Comparison of ENCODE assay signal across 8 cellular contexts in the genomic region with DNA sequence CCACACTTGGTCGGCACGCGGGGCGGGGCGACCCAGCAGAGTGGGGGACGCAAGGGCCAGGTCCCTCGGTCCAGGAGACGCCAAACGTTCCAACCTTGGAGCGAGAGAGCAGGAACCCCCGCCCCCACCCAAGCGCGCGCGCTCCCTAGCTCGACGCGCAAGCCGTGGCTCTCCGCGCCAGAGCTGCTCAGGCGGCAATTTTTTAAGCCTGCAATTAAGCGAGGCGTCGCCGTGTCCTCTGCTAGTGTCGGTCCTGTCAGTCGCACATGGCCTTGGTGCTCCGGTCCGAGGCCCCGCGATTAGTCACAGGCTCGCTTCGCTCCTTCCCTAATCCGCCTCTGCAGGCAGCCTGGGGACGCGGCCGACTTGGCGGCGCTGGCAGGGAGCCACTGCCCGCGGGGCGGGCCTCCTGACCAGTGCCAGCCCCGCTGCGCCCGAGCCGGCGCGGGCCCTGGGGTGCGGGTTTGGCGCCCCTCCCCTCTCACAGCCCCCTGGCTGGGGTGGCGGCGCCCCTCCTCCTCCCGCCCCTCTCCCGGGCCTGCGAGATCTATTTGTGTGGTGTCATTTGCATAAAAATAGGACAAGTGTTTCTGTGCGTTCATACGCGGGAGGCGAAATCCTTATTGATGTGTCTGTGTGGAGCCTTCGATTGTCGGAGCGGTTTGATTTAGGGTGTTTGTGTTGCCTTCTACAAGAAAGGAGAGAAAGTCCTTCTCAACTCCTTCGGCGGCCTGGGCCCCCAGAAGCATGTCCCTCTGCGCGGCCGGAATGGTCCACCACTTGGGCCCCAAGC. TPM values are rescaled to one million over a fixed set of nuclear protein-coding genes. Genes with fewer than 3 reads are reported as not detected.
DNase-seq lines count a peak whose midpoint lies in the region; ATAC-seq and TF ChIP-seq lines count a peak whose summit lies in the region.

No MANE protein-coding gene starts in this region.

- TF ChIP-seq EP300 in Ishikawa (IDR thresholded peaks at IDR 0.05; ENCODE audit: borderline replicate concordance) (peak; percentile 42; the same call in 1 of the 2 replicates), ovary (IDR thresholded peaks at IDR 0.05) (no peak)

- no peaks in the 10 kb centered on the region for H3K27me3 Mint-ChIP-seq in Caco-2 (ENCODE audit: insufficient read depth, unreplicated experiment)

- BruUV-seq in Caco-2 (replicated peaks; lab: Mats Ljungman, UMichigan), result TSS peak; percentile 75

- no peaks in the 10 kb centered on the region for H3K9me3 ChIP-seq in Caco-2
- peaks cover 31% of the 10 kb centered on the region for H3K9me3 ChIP-seq in WERI-Rb-1 (ENCODE audit: severe bottlenecking)
- no peaks in the 10 kb centered on the region for H3K9me3 ChIP-seq in ovary

- intact Hi-C loops in Caco-2 (cut with micrococcal nuclease; ENCODE audit: unreplicated experiment) (loop anchor here (2.0 to 10.0 kb wide), 2 partner anchors 39 to 367 kb away; no protein-coding TSS in a partner anchor), head of caudate nucleus (cut with DNase I) (loop anchor here (5.0 kb wide), 2 partner anchors 45 to 70 kb away; no protein-coding TSS in a partner anchor), ovary (cut with DNase I) (loop anchor here (5.0 to 10.0 kb wide), 3 partner anchors 40 to 157 kb away; no protein-coding TSS in a partner anchor)

- ATAC-seq in GM18907 (IDR thresholded peaks at IDR 0.05; ENCODE audit: unreplicated experiment) (no peak), HG03139 (IDR thresholded peaks at IDR 0.05; ENCODE audit: unreplicated experiment) (no peak)

- peak overlapping the region; percentile 97 for H3K27ac ChIP-seq in WERI-Rb-1
- peak overlapping the region in 1 of 2 donors; percentile 96 for H3K27ac ChIP-seq in ovary

- no peaks in the 10 kb centered on the region for H3K36me3 ChIP-seq in Caco-2 (ENCODE audit: control insufficient read depth, insufficient read depth, low read length)
- H3K36me3 ChIP-seq in WERI-Rb-1, result no peaks in the 10 kb centered on the region
- no peaks in the 10 kb centered on the region for H3K36me3 ChIP-seq in ovary

- WGBS in ovary, 3 donors, result 10 to 29% (median 12%) methylated on average over 64 to 68 of the region's 68 CpGs

- peak overlapping the region; percentile 76 for H3K4me3 Mint-ChIP-seq in Caco-2 (ENCODE audit: unreplicated experiment)

- peaks cover 6% of the 10 kb centered on the region for H3K4me1 Mint-ChIP-seq in Caco-2 (ENCODE audit: low read depth, unreplicated experiment)

- TF ChIP-seq RAD21 in Ishikawa (IDR thresholded peaks at IDR 0.05; ENCODE audit: low read depth), result 0 out of 2 replicates have a peak, but pooled peaks have one; percentile 8

- CTCF ChIA-PET in Caco-2 (lab: Charles Lee), result interaction anchor here (1.0 kb wide), 1 partner anchor 364 kb away, joined by 3 read pairs; no protein-coding TSS in a partner anchor

- no peak for TF ChIP-seq CTCF in Caco-2 (IDR thresholded peaks at IDR 0.05; ENCODE audit: insufficient read depth in 1 of 2, low read depth in 1 of 2, low read length in 1 of 2, severe bottlenecking in 1 of 2, unreplicated experiment in 1 of 2)
- no peak for TF ChIP-seq CTCF in WERI-Rb-1 (IDR thresholded peaks at IDR 0.05; ENCODE audit: low read depth, low read length)
- no peak for TF ChIP-seq CTCF in ovary (IDR thresholded peaks at IDR 0.05)

- POLR2A ChIA-PET in Caco-2 (lab: Charles Lee), result interaction anchor here (0.8 to 1.0 kb wide), 2 partner anchors 9 to 69 kb away, joined by 4 to 5 read pairs; no protein-coding TSS in a partner anchor

- TF ChIP-seq POLR2A in ovary (IDR thresholded peaks at IDR 0.05), result no peak

- H3K4me3 ChIP-seq in Caco-2 (ENCODE audit: low read depth, low read length), result peak overlapping the region; percentile 66
- peak overlapping the region; percentile 61 for H3K4me3 ChIP-seq in WERI-Rb-1 (ENCODE audit: low read depth, low read length)
- H3K4me3 ChIP-seq in ovary, result peak overlapping the region; percentile 48

- H3K27ac Mint-ChIP-seq in Caco-2 (ENCODE audit: unreplicated experiment), result peak overlapping the region; percentile 59

- no peaks in the 10 kb centered on the region for H3K9me3 Mint-ChIP-seq in Caco-2 (ENCODE audit: unreplicated experiment)

- DNase-seq in Caco-2, result peak in 1 of 2 experiments; percentile 41
- DNase-seq in WERI-Rb-1, result peak; percentile 85
- peak in 34 of 42 donors; percentile 27 to 81 (median 55) for DNase-seq in head of caudate nucleus
- peak; percentile 45 to 58 (median 53) for DNase-seq in ovary
- no peak for DNase-seq in activated CD8-positive, alpha-beta memory T cell treated with anti-CD3 and anti-CD28 coated beads, Interleukin-2, amount 50 U/mL, for 4 hours

- H3K27me3 ChIP-seq in Caco-2 (replicated peaks; ENCODE audit: control insufficient read depth, insufficient read depth, low read length) (no peaks in the 10 kb centered on the region), WERI-Rb-1 (ENCODE audit: insufficient read depth, low read depth, severe bottlenecking) (peaks cover 57% of the 10 kb centered on the region), ovary (no peaks in the 10 kb centered on the region)

- H3K36me3 Mint-ChIP-seq in Caco-2 (ENCODE audit: insufficient read depth, unreplicated experiment), result peaks cover 13% of the 10 kb centered on the region

- H3K4me1 ChIP-seq in Caco-2, result peaks cover 9% of the 10 kb centered on the region
- peaks cover 1% of the 10 kb centered on the region for H3K4me1 ChIP-seq in ovary (ENCODE audit: insufficient read depth)

TF ChIP-seq in Ishikawa, 13 proteins besides CTCF, POLR2A, EP300 and RAD21:
- TF ChIP-seq TCF12 (IDR thresholded peaks at IDR 0.05; ENCODE audit: low read depth) (peak; percentile 36; the same call in 1 of the 2 replicates), TEAD4 (IDR thresholded peaks at IDR 0.05) (peak; percentile 39), NFIC (IDR thresholded peaks at IDR 0.05) (peak; percentile 64), FOXM1 (IDR thresholded peaks at IDR 0.05; ENCODE audit: borderline replicate concordance, low read depth) (no peak), CEBPB (IDR thresholded peaks at IDR 0.05) (no peak)
- TF ChIP-seq, protein P1, sequence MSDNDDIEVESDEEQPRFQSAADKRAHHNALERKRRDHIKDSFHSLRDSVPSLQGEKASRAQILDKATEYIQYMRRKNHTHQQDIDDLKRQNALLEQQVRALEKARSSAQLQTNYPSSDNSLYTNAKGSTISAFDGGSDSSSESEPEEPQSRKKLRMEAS (IDR thresholded peaks at IDR 0.05), result peak; percentile 97
TF ChIP-seq in Ishikawa: peak in this region for 4.

RNA-seq across cellular contexts. Expression of a gene that starts 9.7 kb away (rescaled TPM):
- total RNA-seq in Caco-2 (2022), result 16.2 and 18.6 TPM in 2 replicates
- total RNA-seq in ovary, result 10 to 100 TPM; 25.0 to 57.2 (median 43.2) TPM
- polyA plus RNA-seq in ovary, result 10 to 100 TPM; 17.7 to 22.0 TPM
